1 cellular context compared by ENCODE assay signal in genomic region chr1:8213136-8213535, GRCh38.
TF ChIP-seq lines count a peak whose summit lies in the region.

No MANE protein-coding gene starts in this region.

TF ChIP-seq in HepG2, 621 proteins besides CTCF, POLR2A, EP300 and RAD21 (continued from another document):
- TF ChIP-seq ZNF280B (CRISPR knock-in tag; IDR thresholded peaks at IDR 0.05; ENCODE audit: borderline replicate concordance) (peak; percentile 24; the same call in 1 of the 2 replicates), ZBTB33 (CRISPR knock-in tag; IDR thresholded peaks at IDR 0.05) (0 out of 2 replicates have a peak, but pooled peaks have one; percentile 5), ZNF687 (CRISPR knock-in tag; IDR thresholded peaks at IDR 0.05) (peak; percentile 67), ZNF230 (CRISPR knock-in tag; IDR thresholded peaks at IDR 0.05) (0 out of 2 replicates have a peak, but pooled peaks have one; percentile 14), NFATC3 (CRISPR knock-in tag; IDR thresholded peaks at IDR 0.05) (no peak)
TF ChIP-seq in HepG2: peak in this region for 8.
